1 cellular context compared by ENCODE assay signal in genomic region chr17:44210342-44211192, GRCh38.
TF ChIP-seq lines count a peak whose summit lies in the region.

No MANE protein-coding gene starts in this region.

TF ChIP-seq in HEK293, 187 proteins besides CTCF, POLR2A, EP300 and RAD21 (continued from another document):
- TF ChIP-seq ZBTB11 (tag by site-specific recombination; conservative IDR thresholded peaks at IDR 0.05; ENCODE audit: low read depth) = no peak
- no peak for TF ChIP-seq ZNF221 (tag by site-specific recombination; IDR thresholded peaks at IDR 0.05; ENCODE audit: borderline replicate concordance)
- no peak for TF ChIP-seq ZNF311 (tag by site-specific recombination; IDR thresholded peaks at IDR 0.05; ENCODE audit: borderline replicate concordance)
- TF ChIP-seq HIC1 (tag by site-specific recombination; IDR thresholded peaks at IDR 0.05) = peak; percentile 31; the same call in 1 of the 2 replicates
- no peak for TF ChIP-seq ZNF24 (tag by site-specific recombination; IDR thresholded peaks at IDR 0.05)
- TF ChIP-seq ZNF529 (tag by site-specific recombination; IDR thresholded peaks at IDR 0.05; ENCODE audit: insufficient replicate concordance) = no peak
- TF ChIP-seq ZNF140 (tag by site-specific recombination; IDR thresholded peaks at IDR 0.05) = no peak
- no peak for TF ChIP-seq ZNF514 (tag by site-specific recombination; IDR thresholded peaks at IDR 0.05)
- no peak for TF ChIP-seq ZNF26 (tag by site-specific recombination; IDR thresholded peaks at IDR 0.05)
- TF ChIP-seq ATF2 (tag by site-specific recombination; IDR thresholded peaks at IDR 0.05; ENCODE audit: low read depth) = no peak
- peak; percentile 62 for TF ChIP-seq GLIS2 (tag by site-specific recombination; IDR thresholded peaks at IDR 0.05)
- no peak for TF ChIP-seq ZNF549 (tag by site-specific recombination; IDR thresholded peaks at IDR 0.05)
- peak; percentile 67 for TF ChIP-seq ZBTB8A (tag by site-specific recombination; IDR thresholded peaks at IDR 0.05)
